10 cellular contexts compared by ENCODE assay signal in the genomic region with DNA sequence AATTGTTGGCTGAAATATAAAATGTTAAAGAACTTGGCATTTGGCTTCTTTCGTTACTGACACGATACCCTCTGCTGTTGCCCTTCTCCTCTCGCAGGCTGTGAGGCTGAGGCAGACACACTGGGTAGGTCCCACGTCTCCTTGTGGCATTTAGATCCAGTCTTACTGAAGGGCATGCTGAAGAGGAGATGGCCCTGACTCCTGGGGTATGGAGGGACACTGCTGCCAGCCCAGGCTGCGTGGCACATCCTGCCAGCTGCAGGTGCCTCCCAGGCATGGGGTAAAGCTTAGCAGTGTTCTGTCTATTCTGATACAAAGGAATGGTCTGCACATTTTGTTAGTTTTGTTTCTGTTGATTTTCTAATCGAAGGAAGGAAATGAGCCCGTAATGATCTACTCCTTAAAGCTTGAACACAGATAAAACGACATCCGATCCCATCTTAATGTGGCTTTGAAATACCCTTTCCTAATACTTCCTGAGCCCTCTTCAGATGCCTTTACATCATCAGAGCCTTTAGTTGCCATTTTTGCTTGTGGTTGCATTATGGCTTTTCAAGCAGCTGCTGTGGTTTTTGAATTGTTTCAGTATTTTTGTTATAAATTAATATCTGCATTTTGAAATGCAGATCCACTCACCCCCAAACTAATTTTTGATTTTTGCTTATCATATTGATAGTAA.
DNase-seq lines count a peak whose midpoint lies in the region; TF ChIP-seq lines count a peak whose summit lies in the region.
"Had no signal": no experiment of that assay in that cellular context is flagged by ENCODE, and none has a peak within 500 bp of the region (broad histone marks: within the 10 kb centered on the region; RNA-seq: fewer than 3 reads in every experiment).

No MANE protein-coding gene starts in this region.

- H3K27me3 Mint-ChIP-seq in activated naive CD8-positive, alpha-beta T cell treated with anti-CD3 and anti-CD28 coated beads for 36 hours: no peaks in the 10 kb centered on the region
- peaks cover 2% of the 10 kb centered on the region for H3K27me3 Mint-ChIP-seq in neural progenitor cell (ENCODE audit: insufficient read depth, low read depth)

- H3K9ac ChIP-seq in neural progenitor cell: peak overlapping the region; percentile 6

- H3K4me1 Mint-ChIP-seq in activated naive CD8-positive, alpha-beta T cell treated with anti-CD3 and anti-CD28 coated beads for 36 hours: peaks cover 62% of the 10 kb centered on the region
- H3K4me1 Mint-ChIP-seq in neural progenitor cell: peaks cover 6% of the 10 kb centered on the region

- TF ChIP-seq CTCF in neural progenitor cell (IDR thresholded peaks at IDR 0.05): no peak

- peak; percentile 10 to 12 for DNase-seq in NOMO-1 (lab: John Stamatoyannopoulos, UW; ENCODE audit: unreplicated experiment in 2 of 2)
- no peak for DNase-seq in NOMO-1 treated with dmso at 0.1 percent for 144 hours (lab: John Stamatoyannopoulos, UW; ENCODE audit: unreplicated experiment)
- peak; percentile 83 for DNase-seq in Jurkat, Clone E6-1 (ENCODE audit: low read depth, low spot score)
- DNase-seq in activated naive CD8-positive, alpha-beta T cell treated with anti-CD3 and anti-CD28 coated beads for 36 hours: no peak
- DNase-seq in neural progenitor cell (ENCODE audit: low spot score): no peak
- no peak for DNase-seq in SHP77 treated with DMSO at 0.1 percent for 48 hours (lab: John Stamatoyannopoulos, UW)
- no peak for DNase-seq in germinal center (ENCODE audit: low spot score)
- DNase-seq in HAP-1 (ENCODE audit: low spot score in 2 of 2): no peak
- DNase-seq: pancreas had no signal

- peak overlapping the region; percentile 4 for H3K4me3 ChIP-seq in Jurkat, Clone E6-1 (ENCODE audit: low read length)
- H3K4me3 ChIP-seq in neural progenitor cell: no peak overlapping the region
- H3K4me3 ChIP-seq in HAP-1: no peak overlapping the region
- H3K4me3 ChIP-seq: A549, pancreas had no signal

- no peak overlapping the region for H3K4me2 ChIP-seq in neural progenitor cell
- H3K4me2 ChIP-seq: A549 had no signal

- H3K9me3 Mint-ChIP-seq in activated naive CD8-positive, alpha-beta T cell treated with anti-CD3 and anti-CD28 coated beads for 36 hours: no peaks in the 10 kb centered on the region
- H3K9me3 Mint-ChIP-seq in neural progenitor cell: no peaks in the 10 kb centered on the region

- H3K79me2 ChIP-seq in neural progenitor cell (ENCODE audit: low read depth): peaks cover 39% of the 10 kb centered on the region

- no peak overlapping the region for H2AFZ ChIP-seq in neural progenitor cell (replicated peaks)

- H3K4me3 Mint-ChIP-seq in activated naive CD8-positive, alpha-beta T cell treated with anti-CD3 and anti-CD28 coated beads for 36 hours: peak overlapping the region; percentile 44
- H3K4me3 Mint-ChIP-seq in neural progenitor cell: no peak overlapping the region

- H3K36me3 Mint-ChIP-seq in activated naive CD8-positive, alpha-beta T cell treated with anti-CD3 and anti-CD28 coated beads for 36 hours: peaks cover 28% of the 10 kb centered on the region
- H3K36me3 Mint-ChIP-seq in neural progenitor cell: peaks cover 30% of the 10 kb centered on the region

- H3K36me3 ChIP-seq in neural progenitor cell: no peaks in the 10 kb centered on the region
- peaks cover 37% of the 10 kb centered on the region for H3K36me3 ChIP-seq in HAP-1 (replicated peaks)
- H3K36me3 ChIP-seq: pancreas had no signal

- H3K9me3 ChIP-seq in neural progenitor cell (ENCODE audit: low read depth): no peaks in the 10 kb centered on the region
- H3K9me3 ChIP-seq in HAP-1: no peaks in the 10 kb centered on the region
- H3K9me3 ChIP-seq: A549, pancreas had no signal

- no peaks in the 10 kb centered on the region for H3F3A ChIP-seq in neural progenitor cell (ENCODE audit: low read depth)

- peak overlapping the region; percentile 73 for H3K27ac Mint-ChIP-seq in activated naive CD8-positive, alpha-beta T cell treated with anti-CD3 and anti-CD28 coated beads for 36 hours
- no peak overlapping the region for H3K27ac Mint-ChIP-seq in neural progenitor cell

- in situ Hi-C loops in HAP-1 (cut with MboI; ENCODE audit: low sequenced_read_pairs): no loop called here

- no peak overlapping the region for H3K27ac ChIP-seq in neural progenitor cell
- H3K27ac ChIP-seq: A549, pancreas had no signal

- H3K27me3 ChIP-seq in neural progenitor cell (no peaks in the 10 kb centered on the region), HAP-1 (ENCODE audit: low read depth) (no peaks in the 10 kb centered on the region)
- H3K27me3 ChIP-seq: pancreas had no signal

- H3K4me1 ChIP-seq in neural progenitor cell (no peaks in the 10 kb centered on the region), HAP-1 (no peaks in the 10 kb centered on the region)
- H3K4me1 ChIP-seq: A549, pancreas had no signal

- peaks cover 22% of the 10 kb centered on the region for H4K20me1 ChIP-seq in neural progenitor cell (ENCODE audit: low read depth)

Comparison
In these comparisons a context has a peak if more than half of its experiments do, and no peak if none do; other contexts are left out.
1. DNase-seq: peak in NOMO-1 (2 of 2) and Jurkat, Clone E6-1 (single experiment); none in NOMO-1 treated with dmso at 0.1 percent for 144 hours (single experiment), activated naive CD8-positive, alpha-beta T cell treated with anti-CD3 and anti-CD28 coated beads for 36 hours (single experiment), neural progenitor cell (single experiment), SHP77 treated with DMSO at 0.1 percent for 48 hours (single experiment), germinal center (single experiment) and HAP-1 (0 of 2).